5 cellular contexts compared by ENCODE assay signal in the genomic region with DNA sequence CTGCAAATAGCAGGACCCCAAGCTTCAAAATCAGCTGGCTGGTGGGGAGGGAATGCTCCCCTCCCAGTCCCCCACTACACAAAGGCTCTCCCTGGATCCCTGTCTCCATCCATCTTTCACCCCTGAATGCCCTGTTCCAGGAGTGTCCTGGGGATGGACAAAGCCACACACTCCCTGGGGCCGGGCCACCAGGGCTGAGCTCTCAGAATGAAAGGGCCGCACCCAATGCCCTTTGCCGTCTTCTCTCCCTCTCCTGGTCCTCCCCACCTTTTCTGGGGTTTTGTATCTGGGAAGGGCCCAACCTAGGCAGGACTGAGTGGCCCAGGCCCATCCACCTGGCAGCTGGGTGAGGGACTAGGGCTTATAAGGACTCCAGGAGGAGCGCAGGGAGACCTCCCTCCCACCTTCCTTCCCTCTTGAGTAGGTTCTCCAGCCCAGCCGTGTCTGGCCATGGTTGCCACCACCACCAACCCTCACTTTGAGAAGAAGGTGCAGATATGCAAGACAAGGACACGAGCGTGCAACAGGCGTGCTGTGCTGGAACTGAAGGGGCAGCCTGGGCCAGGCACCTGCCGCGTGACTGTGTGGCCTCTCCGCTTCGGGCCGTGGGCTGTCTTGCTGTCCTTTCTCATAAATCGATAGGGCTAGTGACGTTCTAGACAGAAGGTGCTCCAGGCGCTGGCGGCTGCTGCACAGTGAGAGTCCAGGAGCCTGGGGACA.
"Had no signal": no experiment of that assay in that cellular context is flagged by ENCODE, and none has a peak within 500 bp of the region (broad histone marks: within the 10 kb centered on the region; RNA-seq: fewer than 3 reads in every experiment).

No MANE protein-coding gene starts in this region.

- H3K4me3 ChIP-seq: GM23338 had no signal

- H3K27ac ChIP-seq: HL-60 had no signal

- ATAC-seq: GM23338, HepG2 had no signal

- DNase-seq: H9, HCEC 1CT had no signal
